Comparison of ENCODE assay signal across 14 cellular contexts in genomic region chr13:94369862-94370491, GRCh38.
A peak's percentile ranks its signal among the peaks of the same experiment; 100 is the strongest.
DNase-seq lines count a peak whose midpoint lies in the region; ATAC-seq, FAIRE-seq and TF ChIP-seq lines count a peak whose summit lies in the region.
"Had no signal": no experiment of that assay in that cellular context is flagged by ENCODE, and none has a peak within 500 bp of the region (broad histone marks: within the 10 kb centered on the region; RNA-seq: fewer than 3 reads in every experiment).

No MANE protein-coding gene starts in this region.

- intact Hi-C loops in left ventricle myocardium inferior (cut with micrococcal nuclease), result no loop called here

- no peaks in the 10 kb centered on the region for H3K36me3 ChIP-seq in left ventricle myocardium inferior
- H3K36me3 ChIP-seq: tibial nerve had no signal

- ATAC-seq in HG03460 (IDR thresholded peaks at IDR 0.05; ENCODE audit: unreplicated experiment), result no peak
- ATAC-seq: GM23338 had no signal

- H3K9me3 ChIP-seq in left ventricle myocardium inferior (replicated peaks), result no peaks in the 10 kb centered on the region
- H3K9me3 ChIP-seq: tibial nerve had no signal

- peak; percentile 20 for DNase-seq in DMS153 (lab: John Stamatoyannopoulos, UW)
- no peak for DNase-seq in DMS153 treated with DMSO at 0.1 percent for 48 hours (lab: John Stamatoyannopoulos, UW; ENCODE audit: unreplicated experiment)
- no peak for DNase-seq in left ventricle myocardium inferior
- peak; percentile 54 for DNase-seq in pons (ENCODE audit: low spot score)
- no peak for DNase-seq in cerebellar cortex (ENCODE audit: low spot score)
- no peak for DNase-seq in HTR-8/SVneo (ENCODE audit: insufficient read length, low spot score)
- DNase-seq: amniotic stem cell, NCI-H187, NCI-H748 treated with DMSO at 0.1 percent for 48 hours had no signal

- peak overlapping the region; percentile 32 for H3K27ac ChIP-seq in VCaP
- peak overlapping the region; percentile 45 for H3K27ac ChIP-seq in left ventricle myocardium inferior (replicated peaks)
- H3K27ac ChIP-seq: tibial nerve had no signal

- no peak overlapping the region for H3K4me3 ChIP-seq in left ventricle myocardium inferior
- H3K4me3 ChIP-seq: GM23338, tibial nerve had no signal

- no peaks in the 10 kb centered on the region for H3K4me1 ChIP-seq in left ventricle myocardium inferior
- H3K4me1 ChIP-seq: tibial nerve had no signal

- FAIRE-seq in HTR-8/SVneo (lab: Jason Lieb, UNC), result no peak
- FAIRE-seq: endothelial cell of umbilical vein had no signal

- H3K27me3 ChIP-seq in left ventricle myocardium inferior (ENCODE audit: low read depth), result no peaks in the 10 kb centered on the region
- H3K27me3 ChIP-seq: tibial nerve had no signal

- TF ChIP-seq CTCF in VCaP (conservative IDR thresholded peaks at IDR 0.05), result no peak
- no peak for TF ChIP-seq CTCF in left ventricle myocardium inferior (IDR thresholded peaks at IDR 0.05; ENCODE audit: borderline replicate concordance)

Comparison
In these comparisons a context has a peak if more than half of its experiments do, and no peak if none do; other contexts are left out.
1. DNase-seq: peak in DMS153 (single experiment) and pons (single experiment); none in DMS153 treated with DMSO at 0.1 percent for 48 hours (single experiment), left ventricle myocardium inferior (single experiment), cerebellar cortex (single experiment) and HTR-8/SVneo (single experiment).